Comparison of ENCODE assay signal across 12 cellular contexts in the genomic region with DNA sequence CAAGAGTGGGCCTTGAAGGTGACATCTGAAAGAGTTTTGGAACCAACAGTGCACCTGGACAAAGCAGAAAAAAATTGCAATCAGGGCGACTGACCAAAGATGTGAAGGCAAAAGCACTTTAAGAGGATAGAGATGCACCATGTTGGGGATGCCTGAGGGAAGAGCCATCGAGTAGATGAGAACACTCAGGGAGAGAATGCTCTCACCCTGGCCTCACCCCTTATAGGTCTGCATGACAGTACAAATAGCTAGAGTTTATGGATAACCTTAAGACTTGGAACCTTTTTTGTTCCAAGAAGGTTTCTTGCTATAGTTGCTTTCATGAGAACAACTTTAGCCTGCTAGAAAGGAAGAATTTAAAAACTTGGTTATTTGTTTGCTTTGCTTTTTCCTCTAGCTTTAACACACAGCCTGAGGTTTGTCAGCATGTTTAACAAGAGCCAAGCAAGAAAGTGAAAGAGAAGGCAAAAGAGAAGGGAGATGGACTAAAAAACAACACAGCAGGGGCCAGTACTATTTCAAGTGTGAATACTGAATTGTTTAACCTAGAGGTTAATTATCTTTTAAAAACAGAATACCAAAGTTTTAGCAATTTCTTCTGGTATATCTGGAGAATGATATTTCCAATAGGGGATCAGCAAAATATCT.
DNase-seq lines count a peak whose midpoint lies in the region; ATAC-seq, FAIRE-seq and TF ChIP-seq lines count a peak whose summit lies in the region.
"Had no signal": no experiment of that assay in that cellular context is flagged by ENCODE, and none has a peak within 500 bp of the region (broad histone marks: within the 10 kb centered on the region; RNA-seq: fewer than 3 reads in every experiment).

No MANE protein-coding gene starts in this region.

- no peak overlapping the region for H3K4me3 ChIP-seq in astrocyte (ENCODE audit: insufficient read depth, low read depth, low read length)
- no peak overlapping the region for H3K4me3 ChIP-seq in parathyroid adenoma (ENCODE audit: low read depth, low read length)

- no peak for FAIRE-seq in astrocyte (lab: Jason Lieb, UNC)
- FAIRE-seq: D721Med had no signal

- peaks cover 14% of the 10 kb centered on the region for H3K4me1 ChIP-seq in astrocyte (ENCODE audit: insufficient read depth, low read length)
- H3K4me1 ChIP-seq in parathyroid adenoma, result no peaks in the 10 kb centered on the region

- no peak overlapping the region for H3K27ac Mint-ChIP-seq in astrocyte (ENCODE audit: unreplicated experiment)
- H3K27ac Mint-ChIP-seq: activated naive CD4-positive, alpha-beta T cell treated with anti-CD3 and anti-CD28 coated beads, Interleukin-2, amount 10 ng/mL, durations not matched to agents 7 days and 5 days; effector memory CD8-positive, alpha-beta T cell had no signal

- H3K4me2 ChIP-seq in astrocyte (ENCODE audit: low read length) (peak overlapping the region; percentile 5), parathyroid adenoma (ENCODE audit: low read length) (no peak overlapping the region)

- no peak overlapping the region for H3K9ac ChIP-seq in astrocyte (ENCODE audit: low read length)
- H3K9ac ChIP-seq in parathyroid adenoma, result no peak overlapping the region

- H3K9me3 ChIP-seq in astrocyte (ENCODE audit: insufficient read depth, low read depth, low read length), result no peaks in the 10 kb centered on the region
- no peaks in the 10 kb centered on the region for H3K9me3 ChIP-seq in parathyroid adenoma (ENCODE audit: control insufficient read depth, low read length)

- ATAC-seq in GM19324 (IDR thresholded peaks at IDR 0.05; ENCODE audit: low FRiP score, unreplicated experiment), result peak; percentile 80
- ATAC-seq in HG02798 (IDR thresholded peaks at IDR 0.05; ENCODE audit: poor library complexity, unreplicated experiment), result peak; percentile 65
- no peak for ATAC-seq in HG02840 (IDR thresholded peaks at IDR 0.05; ENCODE audit: low FRiP score, unreplicated experiment)
- no peak for ATAC-seq in GM18868 (IDR thresholded peaks at IDR 0.05; ENCODE audit: unreplicated experiment)
- ATAC-seq: effector memory CD8-positive, alpha-beta T cell had no signal

- H3K27ac ChIP-seq in astrocyte (ENCODE audit: low read depth, low read length) (no peak overlapping the region), parathyroid adenoma (peak overlapping the region; percentile 51)

- no peaks in the 10 kb centered on the region for H3K27me3 Mint-ChIP-seq in astrocyte (ENCODE audit: low read depth, unreplicated experiment)
- H3K27me3 Mint-ChIP-seq: activated naive CD4-positive, alpha-beta T cell treated with anti-CD3 and anti-CD28 coated beads, Interleukin-2, amount 10 ng/mL, durations not matched to agents 7 days and 5 days; effector memory CD8-positive, alpha-beta T cell had no signal

- TF ChIP-seq CTCF in astrocyte (IDR thresholded peaks at IDR 0.05; ENCODE audit: insufficient read depth, low read depth, low read length) (no peak), parathyroid adenoma (IDR thresholded peaks at IDR 0.05) (no peak)

- peaks cover 4% of the 10 kb centered on the region for H3K4me1 Mint-ChIP-seq in astrocyte (ENCODE audit: low read depth, unreplicated experiment)
- H3K4me1 Mint-ChIP-seq: activated naive CD4-positive, alpha-beta T cell treated with anti-CD3 and anti-CD28 coated beads, Interleukin-2, amount 10 ng/mL, durations not matched to agents 7 days and 5 days had no signal

- H4K20me1 ChIP-seq in astrocyte (ENCODE audit: insufficient read depth, low read length), result no peaks in the 10 kb centered on the region

- H2AFZ ChIP-seq in astrocyte (ENCODE audit: low read depth, low read length) (no peak overlapping the region), parathyroid adenoma (peak overlapping the region; percentile 22)

- no peak overlapping the region for H3K4me3 Mint-ChIP-seq in astrocyte (ENCODE audit: unreplicated experiment)
- H3K4me3 Mint-ChIP-seq: activated naive CD4-positive, alpha-beta T cell treated with anti-CD3 and anti-CD28 coated beads, Interleukin-2, amount 10 ng/mL, durations not matched to agents 7 days and 5 days; effector memory CD8-positive, alpha-beta T cell had no signal

- H3K27me3 ChIP-seq in astrocyte (ENCODE audit: insufficient read depth, low read length), result no peaks in the 10 kb centered on the region
- no peaks in the 10 kb centered on the region for H3K27me3 ChIP-seq in parathyroid adenoma (ENCODE audit: control insufficient read depth, insufficient read depth, low read length)

- H3K36me3 Mint-ChIP-seq in astrocyte (ENCODE audit: low read depth, unreplicated experiment), result no peaks in the 10 kb centered on the region
- H3K36me3 Mint-ChIP-seq: activated naive CD4-positive, alpha-beta T cell treated with anti-CD3 and anti-CD28 coated beads, Interleukin-2, amount 10 ng/mL, durations not matched to agents 7 days and 5 days had no signal

- DNase-seq in astrocyte (ENCODE audit: low read depth), result no peak
- DNase-seq in amygdala (lab: John Stamatoyannopoulos, UW), result no peak
- DNase-seq in islet precursor cell, result no peak
- DNase-seq: activated naive CD4-positive, alpha-beta T cell treated with anti-CD3 and anti-CD28 coated beads, Interleukin-2, amount 10 ng/mL, durations not matched to agents 7 days and 5 days; effector memory CD8-positive, alpha-beta T cell; stimulated activated CD4-positive, alpha-beta T cell treated with anti-CD3 and anti-CD28 coated beads, Interleukin-12 subunit alpha, Interleukin-12 subunit beta, amount 100 ng/mL, for 4 hours had no signal

- H3K79me2 ChIP-seq in astrocyte (ENCODE audit: insufficient read depth, low read length), result no peaks in the 10 kb centered on the region
- no peaks in the 10 kb centered on the region for H3K79me2 ChIP-seq in parathyroid adenoma

- H3K36me3 ChIP-seq in astrocyte (ENCODE audit: insufficient read depth, low read length), result no peaks in the 10 kb centered on the region
- no peaks in the 10 kb centered on the region for H3K36me3 ChIP-seq in parathyroid adenoma (ENCODE audit: control insufficient read depth, insufficient read depth, low read length)

- H3K9me3 Mint-ChIP-seq in astrocyte (ENCODE audit: unreplicated experiment), result no peaks in the 10 kb centered on the region
- H3K9me3 Mint-ChIP-seq: activated naive CD4-positive, alpha-beta T cell treated with anti-CD3 and anti-CD28 coated beads, Interleukin-2, amount 10 ng/mL, durations not matched to agents 7 days and 5 days; effector memory CD8-positive, alpha-beta T cell had no signal

Comparison
In these comparisons a context has a peak if more than half of its experiments do, and no peak if none do; other contexts are left out.
1. ATAC-seq: peak in GM19324 (single experiment) and HG02798 (single experiment); none in HG02840 (single experiment) and GM18868 (single experiment).